In genomic region chr7:36658603-36659516, GRCh38 we compare ENCODE assay signal across 7 cellular contexts.
DNase-seq lines count a peak whose midpoint lies in the region; ATAC-seq and TF ChIP-seq lines count a peak whose summit lies in the region.

No MANE protein-coding gene starts in this region.

- H3K27me3 ChIP-seq in CD4-positive, alpha-beta memory T cell (ENCODE audit: insufficient read depth, low read length) = no peaks in the 10 kb centered on the region

- H3K27me3 Mint-ChIP-seq in CD4-positive, alpha-beta memory T cell = no peaks in the 10 kb centered on the region

- POLR2A ChIA-PET in HEK293 (lab: Yijun Ruan, JAX) = no interaction called here
- POLR2A ChIA-PET in CD4-positive, alpha-beta memory T cell (lab: Charles Lee; ENCODE audit: partially characterized antibody) = interaction anchor here (1.0 kb wide), 1 partner anchor 19 kb away, joined by 4 read pairs; no protein-coding TSS in a partner anchor

- TF ChIP-seq CTCF in HEK293 (tag by site-specific recombination; IDR thresholded peaks at IDR 0.05) = no peak
- no peak for TF ChIP-seq CTCF in fibroblast of villous mesenchyme (IDR thresholded peaks at IDR 0.05; ENCODE audit: insufficient read depth, low read depth, low read length)

- intact Hi-C loops in CD4-positive, alpha-beta memory T cell (cut with micrococcal nuclease) = no loop called here

- peaks cover 0 to 22% (median 3%) of the 10 kb centered on the region in 4 donors for H3K4me1 Mint-ChIP-seq in CD4-positive, alpha-beta memory T cell

- H3K36me3 ChIP-seq in HEK293 (ENCODE audit: control insufficient read depth in 2 of 2, insufficient read depth in 1 of 2, low read length in 2 of 2) = no peaks in the 10 kb centered on the region
- H3K36me3 ChIP-seq in CD4-positive, alpha-beta memory T cell (ENCODE audit: insufficient read depth, low read length) = no peaks in the 10 kb centered on the region

- H3K27ac ChIP-seq in HEK293 (ENCODE audit: extremely low read depth, low read depth, low read length) = no peak overlapping the region
- no peak overlapping the region for H3K27ac ChIP-seq in CD4-positive, alpha-beta memory T cell (ENCODE audit: low read depth, low read length)

- H3K4me1 ChIP-seq in HEK293 (ENCODE audit: control insufficient read depth, insufficient read depth, low read length) = no peaks in the 10 kb centered on the region
- no peaks in the 10 kb centered on the region for H3K4me1 ChIP-seq in CD4-positive, alpha-beta memory T cell (ENCODE audit: insufficient read depth, low read length)

- H3K4me3 ChIP-seq in HEK293 (ENCODE audit: low read depth, low read length) (no peak overlapping the region), fibroblast of villous mesenchyme (ENCODE audit: low read depth, low read length) (no peak overlapping the region), skeletal muscle cell (ENCODE audit: low read depth, low read length) (no peak overlapping the region)
- H3K4me3 ChIP-seq in CD4-positive, alpha-beta memory T cell (ENCODE audit: low read length in 2 of 2) = no peak overlapping the region

- H3K4me3 Mint-ChIP-seq in CD4-positive, alpha-beta memory T cell = no peak overlapping the region

- no peaks in the 10 kb centered on the region for H3K9me3 Mint-ChIP-seq in CD4-positive, alpha-beta memory T cell

- H3K9me3 ChIP-seq in HEK293 (ENCODE audit: control insufficient read depth, insufficient read depth, low read depth, low read length) = no peaks in the 10 kb centered on the region
- H3K9me3 ChIP-seq in CD4-positive, alpha-beta memory T cell (ENCODE audit: control insufficient read depth in 1 of 2, low read length in 2 of 2) = no peaks in the 10 kb centered on the region

- DNase-seq in RPMI7951 (ENCODE audit: low read depth) = peak; percentile 82
- peak; percentile 85 for DNase-seq in fibroblast of villous mesenchyme (ENCODE audit: low read depth)
- peak; percentile 86 for DNase-seq in skeletal muscle cell (ENCODE audit: low read depth)
- DNase-seq in CD4-positive, alpha-beta memory T cell = no peak

- no peaks in the 10 kb centered on the region for H3K36me3 Mint-ChIP-seq in CD4-positive, alpha-beta memory T cell

- CTCF ChIA-PET in HEK293 (lab: Yijun Ruan, JAX) = interaction anchor here (1.6 to 1.9 kb wide), 2 partner anchors 12 to 171 kb away, joined by 8 read pairs; no protein-coding TSS in a partner anchor
- CTCF ChIA-PET in CD4-positive, alpha-beta memory T cell (lab: Charles Lee; ENCODE audit: partially characterized antibody) = interaction anchor here (0.6 to 4.8 kb wide), 3 partner anchors 12 to 171 kb away, joined by 3 to 27 read pairs (median 5); no protein-coding TSS in a partner anchor

- ATAC-seq in HG03135 (IDR thresholded peaks at IDR 0.05; ENCODE audit: unreplicated experiment) = no peak
- ATAC-seq in GM18519 (IDR thresholded peaks at IDR 0.05; ENCODE audit: low FRiP score, unreplicated experiment) = no peak

- H3K27ac Mint-ChIP-seq in CD4-positive, alpha-beta memory T cell = no peak overlapping the region

TF ChIP-seq in HEK293, 187 proteins besides CTCF, POLR2A, EP300 and RAD21 (continues in another document):
- peak; percentile 34; the same call in 1 of the 2 replicates for TF ChIP-seq ZNF585B (tag by site-specific recombination; IDR thresholded peaks at IDR 0.05)
- no peak for TF ChIP-seq KLF1 (tag by site-specific recombination; IDR thresholded peaks at IDR 0.05)
- no peak for TF ChIP-seq ZNF48 (tag by site-specific recombination; IDR thresholded peaks at IDR 0.05)
- TF ChIP-seq ZBTB6 (tag by site-specific recombination; IDR thresholded peaks at IDR 0.05) = no peak
- TF ChIP-seq KLF16 (tag by site-specific recombination; IDR thresholded peaks at IDR 0.05) = no peak
- TF ChIP-seq ZNF76 (tag by site-specific recombination; IDR thresholded peaks at IDR 0.05; ENCODE audit: borderline replicate concordance, low read depth) = no peak
- TF ChIP-seq ZNF26 (tag by site-specific recombination; IDR thresholded peaks at IDR 0.05) = no peak
- TF ChIP-seq ZBTB1 (tag by site-specific recombination; IDR thresholded peaks at IDR 0.05) = no peak
- TF ChIP-seq, protein P1, sequence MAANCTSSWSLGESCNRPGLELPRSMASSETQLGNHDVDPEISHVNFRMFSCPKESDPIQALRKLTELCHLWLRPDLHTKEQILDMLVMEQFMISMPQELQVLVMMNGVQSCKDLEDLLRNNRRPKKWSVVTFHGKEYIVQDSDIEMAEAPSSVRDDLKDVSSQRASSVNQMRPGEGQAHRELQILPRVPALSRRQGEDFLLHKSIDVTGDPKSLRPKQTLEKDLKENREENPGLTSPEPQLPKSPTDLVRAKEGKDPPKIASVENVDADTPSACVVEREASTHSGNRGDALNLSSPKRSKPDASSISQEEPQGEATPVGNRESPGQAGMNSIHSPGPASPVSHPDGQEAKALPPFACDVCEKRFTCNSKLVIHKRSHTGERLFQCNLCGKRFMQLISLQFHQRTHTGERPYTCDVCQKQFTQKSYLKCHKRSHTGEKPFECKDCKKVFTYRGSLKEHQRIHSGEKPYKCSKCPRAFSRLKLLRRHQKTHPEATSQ (tag by site-specific recombination; IDR thresholded peaks at IDR 0.05) = no peak
- peak; percentile 30; the same call in 1 of the 2 replicates for TF ChIP-seq OSR2 (tag by site-specific recombination; IDR thresholded peaks at IDR 0.05)
- no peak for TF ChIP-seq MYNN (tag by site-specific recombination; IDR thresholded peaks at IDR 0.05; ENCODE audit: borderline replicate concordance)
- TF ChIP-seq, protein P2, sequence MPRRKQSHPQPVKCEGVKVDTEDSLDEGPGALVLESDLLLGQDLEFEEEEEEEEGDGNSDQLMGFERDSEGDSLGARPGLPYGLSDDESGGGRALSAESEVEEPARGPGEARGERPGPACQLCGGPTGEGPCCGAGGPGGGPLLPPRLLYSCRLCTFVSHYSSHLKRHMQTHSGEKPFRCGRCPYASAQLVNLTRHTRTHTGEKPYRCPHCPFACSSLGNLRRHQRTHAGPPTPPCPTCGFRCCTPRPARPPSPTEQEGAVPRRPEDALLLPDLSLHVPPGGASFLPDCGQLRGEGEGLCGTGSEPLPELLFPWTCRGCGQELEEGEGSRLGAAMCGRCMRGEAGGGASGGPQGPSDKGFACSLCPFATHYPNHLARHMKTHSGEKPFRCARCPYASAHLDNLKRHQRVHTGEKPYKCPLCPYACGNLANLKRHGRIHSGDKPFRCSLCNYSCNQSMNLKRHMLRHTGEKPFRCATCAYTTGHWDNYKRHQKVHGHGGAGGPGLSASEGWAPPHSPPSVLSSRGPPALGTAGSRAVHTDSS (tag by site-specific recombination; IDR thresholded peaks at IDR 0.05) = no peak
- peak; percentile 36; the same call in 1 of the 2 replicates for TF ChIP-seq PRDM4 (tag by site-specific recombination; IDR thresholded peaks at IDR 0.05)

Comparison
In these comparisons a context has a peak if more than half of its experiments do, and no peak if none do; other contexts are left out.
1. DNase-seq: peak in RPMI7951 (single experiment), fibroblast of villous mesenchyme (single experiment) and skeletal muscle cell (single experiment); none in CD4-positive, alpha-beta memory T cell (0 of 5).